7 cellular contexts compared by ENCODE assay signal in the genomic region with DNA sequence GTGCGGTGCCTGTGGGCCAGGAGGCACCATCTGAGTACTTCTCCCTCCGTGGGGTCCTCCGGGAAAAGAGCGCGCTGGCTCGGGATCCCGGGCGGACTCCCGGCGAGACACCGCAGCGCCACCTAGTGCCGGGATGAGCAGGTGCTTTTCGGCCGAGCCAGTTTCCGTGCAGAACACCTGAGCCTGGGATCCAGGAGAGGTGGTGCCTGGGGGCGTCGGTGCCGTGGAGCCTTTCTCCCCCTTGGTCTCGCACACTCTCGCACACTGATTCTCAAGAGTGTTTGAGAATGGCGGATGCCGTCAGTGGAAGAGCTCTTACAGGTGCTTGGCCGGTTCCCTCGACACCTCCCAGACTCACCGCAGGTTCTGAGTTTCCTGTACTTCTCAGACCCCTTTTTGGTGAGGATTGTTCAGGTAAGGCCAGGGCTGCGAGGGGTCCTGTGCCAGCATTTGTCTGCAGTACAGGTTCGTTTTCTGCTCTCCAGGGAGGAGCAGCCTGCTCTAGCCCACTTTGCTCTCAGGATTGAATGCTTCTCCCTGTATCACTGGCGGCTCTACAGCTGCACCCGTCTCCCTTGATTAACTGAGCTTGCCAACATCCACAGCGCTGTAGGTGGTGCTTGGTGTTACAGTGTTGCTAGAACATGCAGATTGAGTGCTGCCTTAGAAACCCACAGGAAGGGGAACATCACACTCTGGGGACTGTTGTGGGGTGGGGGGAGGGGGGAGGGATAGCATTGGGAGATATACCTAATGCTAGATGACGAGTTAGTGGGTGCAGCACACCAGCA. TPM values are rescaled to one million over a fixed set of nuclear protein-coding genes. Genes with fewer than 3 reads are reported as not detected.
DNase-seq lines count a peak whose midpoint lies in the region; ATAC-seq, FAIRE-seq and TF ChIP-seq lines count a peak whose summit lies in the region.

No MANE protein-coding gene starts in this region.

- peaks cover 38% of the 10 kb centered on the region for H3K36me3 Mint-ChIP-seq in activated T-helper 17 cell treated with anti-CD3 and anti-CD28 coated beads, Interleukin-2, amount 50 U/mL, for 72 hours (ENCODE audit: low read depth)
- H3K36me3 Mint-ChIP-seq in glutamatergic neuron (ENCODE audit: unreplicated experiment) = no peaks in the 10 kb centered on the region

- H3K27me3 ChIP-seq in pancreas = no peaks in the 10 kb centered on the region

- H3K4me1 Mint-ChIP-seq in activated T-helper 17 cell treated with anti-CD3 and anti-CD28 coated beads, Interleukin-2, amount 50 U/mL, for 72 hours = no peaks in the 10 kb centered on the region
- peaks cover 5% of the 10 kb centered on the region for H3K4me1 Mint-ChIP-seq in glutamatergic neuron (ENCODE audit: low read depth, unreplicated experiment)

- WGBS in pancreas, 2 donors = 26 to 27% methylated on average over 27 to 31 of the region's 32 CpGs

- TF ChIP-seq CTCF in GM12872 (IDR thresholded peaks at IDR 0.05; ENCODE audit: insufficient read depth, low read depth, low read length) = peak; percentile 76
- TF ChIP-seq CTCF in glutamatergic neuron (IDR thresholded peaks at IDR 0.05; ENCODE audit: partially characterized antibody, unreplicated experiment) = peak; percentile 91
- peak; percentile 67 to 88 (median 80) for TF ChIP-seq CTCF in pancreas (IDR thresholded peaks at IDR 0.05)

- no peak for FAIRE-seq in pancreas (lab: Jason Lieb, UNC)

- no peaks in the 10 kb centered on the region for H3K4me1 ChIP-seq in pancreas

- no peaks in the 10 kb centered on the region for H3K9me3 Mint-ChIP-seq in activated T-helper 17 cell treated with anti-CD3 and anti-CD28 coated beads, Interleukin-2, amount 50 U/mL, for 72 hours
- peaks cover 2% of the 10 kb centered on the region for H3K9me3 Mint-ChIP-seq in glutamatergic neuron (ENCODE audit: unreplicated experiment)

- intact Hi-C loops in pancreas (cut with DNase I) = loop anchor here in 2 of 3 donors (10.0 kb wide), 2 partner anchors 120 to 420 kb away; a partner anchor contains a TSS

- no peaks in the 10 kb centered on the region for H3K27me3 Mint-ChIP-seq in activated T-helper 17 cell treated with anti-CD3 and anti-CD28 coated beads, Interleukin-2, amount 50 U/mL, for 72 hours
- H3K27me3 Mint-ChIP-seq in glutamatergic neuron (ENCODE audit: unreplicated experiment) = peaks cover 2% of the 10 kb centered on the region

- H3K27ac Mint-ChIP-seq in activated T-helper 17 cell treated with anti-CD3 and anti-CD28 coated beads, Interleukin-2, amount 50 U/mL, for 72 hours = no peak overlapping the region
- no peak overlapping the region for H3K27ac Mint-ChIP-seq in glutamatergic neuron (ENCODE audit: unreplicated experiment)

- no peaks in the 10 kb centered on the region for H3K36me3 ChIP-seq in pancreas

- peak; percentile 47 for DNase-seq in NCI-H2196 treated with DMSO at 0.1 percent for 48 hours (lab: John Stamatoyannopoulos, UW; ENCODE audit: unreplicated experiment)
- DNase-seq in glutamatergic neuron = peak; percentile 86
- DNase-seq in pancreas = peak; percentile 54 to 92 (median 79)
- DNase-seq in RPMI8226 = no peak

- peak; percentile 43 for ATAC-seq in activated T-helper 17 cell treated with anti-CD3 and anti-CD28 coated beads, Interleukin-2, amount 50 U/mL, for 72 hours (replicated peaks)
- peak; percentile 71 to 88 (median 84) for ATAC-seq in pancreas
- no peak for ATAC-seq in GM19452 (IDR thresholded peaks at IDR 0.05; ENCODE audit: unreplicated experiment)

- no peak overlapping the region for H3K4me3 Mint-ChIP-seq in activated T-helper 17 cell treated with anti-CD3 and anti-CD28 coated beads, Interleukin-2, amount 50 U/mL, for 72 hours
- H3K4me3 Mint-ChIP-seq in glutamatergic neuron (ENCODE audit: unreplicated experiment) = no peak overlapping the region

- H3K27ac ChIP-seq in pancreas = no peak overlapping the region

- no peaks in the 10 kb centered on the region for H3K9me3 ChIP-seq in pancreas

- H3K4me3 ChIP-seq in pancreas = peak overlapping the region in 1 of 4 donors; percentile 29

RNA-seq across cellular contexts. Expression of a gene that starts 23.4 kb away (rescaled TPM):
- 100 to 1,000 TPM; 111 to 139 TPM for total RNA-seq in activated T-helper 17 cell treated with anti-CD3 and anti-CD28 coated beads, Interleukin-2, amount 50 U/mL, for 72 hours
- 118 TPM for total RNA-seq in glutamatergic neuron (ENCODE audit: unreplicated experiment)
- total RNA-seq in pancreas = 10 to 100 TPM; 28.7 to 54.7 (median 36.8) TPM
- polyA plus RNA-seq in pancreas = 100 to 1,000 TPM; 121 to 161 TPM

RNA-seq across cellular contexts. Expression of a gene that starts 39.8 kb away (rescaled TPM):
- total RNA-seq in activated T-helper 17 cell treated with anti-CD3 and anti-CD28 coated beads, Interleukin-2, amount 50 U/mL, for 72 hours = 1 to 10 TPM; 5.3 to 6.1 TPM
- 33.7 TPM for total RNA-seq in glutamatergic neuron (ENCODE audit: unreplicated experiment)
- total RNA-seq in pancreas = 10 to 100 TPM; 13.2 to 24.3 (median 18.6) TPM
- polyA plus RNA-seq in pancreas = 10 to 100 TPM; 16.8 to 23.4 TPM

RNA-seq across cellular contexts. Expression of a gene that starts 58.7 kb away (rescaled TPM):
- 10 to 100 TPM; 45.8 to 47.4 TPM for total RNA-seq in activated T-helper 17 cell treated with anti-CD3 and anti-CD28 coated beads, Interleukin-2, amount 50 U/mL, for 72 hours
- total RNA-seq in glutamatergic neuron (ENCODE audit: unreplicated experiment) (28.1 TPM), pancreas (10 to 100 TPM in 5 of 6 donors, 1 to 10 TPM in 1; 9.3 to 17.6 (median 11.6) TPM)
- 10 to 100 TPM; 15.1 to 23.1 TPM for polyA plus RNA-seq in pancreas
